ENCODE assay signal across 18 cellular contexts in the genomic region with DNA sequence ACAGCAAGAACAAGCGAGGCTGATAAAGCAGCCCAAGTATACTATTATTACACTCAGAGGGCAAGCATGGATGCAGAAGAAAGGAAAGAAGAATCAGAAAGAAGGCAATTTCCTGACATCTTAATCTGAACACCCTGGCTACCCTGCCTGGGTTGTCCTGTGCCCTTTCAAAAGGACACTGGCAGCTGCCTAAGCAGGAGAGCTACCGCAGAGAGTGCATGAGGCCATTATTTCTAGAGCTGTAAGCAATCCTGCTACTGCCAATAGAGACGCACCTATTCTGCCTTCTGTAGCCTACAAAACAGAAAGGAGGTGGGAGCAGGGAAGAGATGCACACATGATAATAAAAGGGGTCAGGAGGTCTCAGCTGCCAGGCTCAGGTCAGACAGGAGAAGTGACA.
"Had no signal": no experiment of that assay in that cellular context is flagged by ENCODE, and none has a peak within 500 bp of the region (broad histone marks: within the 10 kb centered on the region; RNA-seq: fewer than 3 reads in every experiment).

No MANE protein-coding gene starts in this region.

- H3K9me3 ChIP-seq: body of pancreas, esophagus muscularis mucosa, lower lobe of right lung, pancreas, thyroid gland had no signal

- H3K27ac Mint-ChIP-seq: activated B cell treated with CpG ODN at 0.5 μM for 24 hours; activated CD4-positive, alpha-beta T cell treated with anti-CD3 and anti-CD28 coated beads, Interleukin-2, amount 10 ng/mL, durations not matched to agents 7 days and 5 days; activated naive CD8-positive, alpha-beta T cell; activated T-cell treated with anti-CD3 and anti-CD28 coated beads, Interleukin-2, amount 50 U/mL, for 72 hours; mesothelial cell of epicardium; stimulated activated memory B cell treated with anti-CD40 and anti-IgM and Interleukin-4, amounts not matched to agents 10 μg/mL and 1 μg/mL and 100 μg/mL, for 72 hours had no signal

- DNase-seq: activated B cell treated with CpG ODN at 0.5 μM for 24 hours; activated CD4-positive, alpha-beta T cell treated with anti-CD3 and anti-CD28 coated beads, Interleukin-2, amount 10 ng/mL, durations not matched to agents 7 days and 5 days; activated CD8-positive, alpha-beta memory T cell treated with anti-CD3 and anti-CD28 coated beads, Interleukin-2, amount 50 U/mL, for 48 hours; activated gamma-delta T cell treated with Interleukin-2 at 50 U/mL for 16 hours; activated T-cell treated with anti-CD3 and anti-CD28 coated beads, Interleukin-2, amount 50 U/mL, for 72 hours; body of pancreas; cortex of kidney; effector CD4-positive, alpha-beta T cell; lower lobe of right lung; pancreas; stimulated activated CD4-positive, alpha-beta T cell treated with anti-CD3 and anti-CD28 coated beads, Interleukin-2, amount 100 ng/mL, for 48 hours; T-helper 2 cell; thyroid gland had no signal

- H3K4me1 ChIP-seq: lower lobe of right lung, thyroid gland had no signal

- H3K36me3 ChIP-seq: esophagus muscularis mucosa, lower lobe of right lung, pancreas, thyroid gland had no signal

- H3K27ac ChIP-seq: body of pancreas, esophagus muscularis mucosa, hepatocyte, lower lobe of right lung, pancreas, thyroid gland had no signal

- H3K4me3 ChIP-seq: body of pancreas, esophagus muscularis mucosa, hepatocyte, lower lobe of right lung, pancreas, thyroid gland had no signal

- H3K27me3 Mint-ChIP-seq: activated B cell treated with CpG ODN at 0.5 μM for 24 hours; activated CD4-positive, alpha-beta T cell treated with anti-CD3 and anti-CD28 coated beads, Interleukin-2, amount 10 ng/mL, durations not matched to agents 7 days and 5 days had no signal

- H3K36me3 Mint-ChIP-seq: mesothelial cell of epicardium had no signal

- H3K4me3 Mint-ChIP-seq: activated CD4-positive, alpha-beta T cell treated with anti-CD3 and anti-CD28 coated beads, Interleukin-2, amount 10 ng/mL, durations not matched to agents 7 days and 5 days; activated naive CD8-positive, alpha-beta T cell; activated T-cell treated with anti-CD3 and anti-CD28 coated beads, Interleukin-2, amount 50 U/mL, for 72 hours; mesothelial cell of epicardium; stimulated activated memory B cell treated with anti-CD40 and anti-IgM and Interleukin-4, amounts not matched to agents 10 μg/mL and 1 μg/mL and 100 μg/mL, for 72 hours had no signal

- H3K9me3 Mint-ChIP-seq: activated B cell treated with CpG ODN at 0.5 μM for 24 hours; mesothelial cell of epicardium; stimulated activated memory B cell treated with anti-CD40 and anti-IgM and Interleukin-4, amounts not matched to agents 10 μg/mL and 1 μg/mL and 100 μg/mL, for 72 hours had no signal

- H3K4me2 ChIP-seq: hepatocyte had no signal

- H3K4me1 Mint-ChIP-seq: activated CD4-positive, alpha-beta T cell treated with anti-CD3 and anti-CD28 coated beads, Interleukin-2, amount 10 ng/mL, durations not matched to agents 7 days and 5 days had no signal

- ATAC-seq: activated T-cell treated with anti-CD3 and anti-CD28 coated beads, Interleukin-2, amount 50 U/mL, for 72 hours; body of pancreas; pancreas; stimulated activated memory B cell treated with anti-CD40 and anti-IgM and Interleukin-4, amounts not matched to agents 10 μg/mL and 1 μg/mL and 100 μg/mL, for 72 hours had no signal

- H3K27me3 ChIP-seq: body of pancreas, esophagus muscularis mucosa, hepatocyte, pancreas, thyroid gland had no signal

- H2AFZ ChIP-seq: hepatocyte had no signal
